In genomic region chr4:26001816-26002215, GRCh38 we compare ENCODE assay signal across 8 cellular contexts.
"Had no signal": no experiment of that assay in that cellular context is flagged by ENCODE, and none has a peak within 500 bp of the region (broad histone marks: within the 10 kb centered on the region; RNA-seq: fewer than 3 reads in every experiment).

No MANE protein-coding gene starts in this region.

- H3K9me3 ChIP-seq: HAP-1 had no signal

- ATAC-seq: HCT116, K562 had no signal

- H3K9me3 Mint-ChIP-seq: HFFc6 had no signal

- H3K27ac ChIP-seq: GM23248 had no signal

- H3K27ac Mint-ChIP-seq: HFFc6 had no signal

- H3K4me1 ChIP-seq: HAP-1 had no signal

- H3K36me3 ChIP-seq: HAP-1 had no signal

- H3K4me3 ChIP-seq: GM23248, HAP-1, K562 had no signal

- DNase-seq: GM23248, GOT3, H7, HFFc6, IMR-90 had no signal

- H3K4me3 Mint-ChIP-seq: HFFc6 had no signal
